ENCODE assay signal across 24 cellular contexts in the genomic region with DNA sequence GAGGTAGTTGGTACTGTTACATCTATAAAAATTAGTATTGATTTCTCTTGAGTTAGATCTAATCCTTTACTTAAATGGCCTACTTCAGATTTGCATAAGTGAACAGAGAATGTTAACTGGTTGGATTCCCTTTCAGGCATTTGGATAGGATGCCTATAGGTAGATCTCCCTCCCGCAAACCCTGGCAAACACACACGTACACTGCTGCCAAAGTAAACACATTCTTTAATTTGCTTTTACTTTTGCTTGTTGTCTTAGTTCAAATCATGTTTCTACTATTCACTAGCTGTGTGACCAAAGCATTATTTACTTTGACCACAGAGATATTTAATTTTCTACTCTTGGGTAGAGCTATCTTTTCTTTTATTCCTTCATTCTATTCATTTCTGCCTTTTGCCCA.
DNase-seq lines count a peak whose midpoint lies in the region; ATAC-seq and TF ChIP-seq lines count a peak whose summit lies in the region.
"Had no signal": no experiment of that assay in that cellular context is flagged by ENCODE, and none has a peak within 500 bp of the region (broad histone marks: within the 10 kb centered on the region; RNA-seq: fewer than 3 reads in every experiment).

No MANE protein-coding gene starts in this region.

- no peak overlapping the region for H3K4me3 ChIP-seq in right lobe of liver
- H3K4me3 ChIP-seq: A549, hepatocyte, Peyer's patch, sigmoid colon had no signal

- TF ChIP-seq CTCF in right lobe of liver (IDR thresholded peaks at IDR 0.05): no peak

- ATAC-seq in right lobe of liver (peak; percentile 62 to 92 (median 80)), HG02981 (IDR thresholded peaks at IDR 0.05; ENCODE audit: unreplicated experiment) (no peak)
- ATAC-seq: A549, esophagus mucosa, left ventricle myocardium superior, WTC11 had no signal

- no peaks in the 10 kb centered on the region for H3K36me3 ChIP-seq in right lobe of liver
- H3K36me3 ChIP-seq: brain microvascular endothelial cell, Peyer's patch, sigmoid colon had no signal

- peaks cover 0 to 10% (median 2%) of the 10 kb centered on the region in 4 donors for H3K4me1 ChIP-seq in right lobe of liver
- H3K4me1 ChIP-seq: A549, Peyer's patch, sigmoid colon had no signal

- 22% methylated on average over 2 of the region's 2 CpGs for WGBS in right lobe of liver (ENCODE audit: insufficient coverage, low coverage, low lambda C conversion rate, missing lambda C conversion rate)

- H3K9me3 ChIP-seq in right lobe of liver: peaks cover 0 to 2% (median 0%) of the 10 kb centered on the region in 4 donors
- H3K9me3 ChIP-seq: A549, Peyer's patch, sigmoid colon, SK-N-SH had no signal

- DNase-seq in NCI-H1092 treated with DMSO at 0.1 percent for 48 hours (lab: John Stamatoyannopoulos, UW): peak; percentile 62
- no peak for DNase-seq in NCI-H1092 (lab: John Stamatoyannopoulos, UW)
- DNase-seq in NCI-H1105 (lab: John Stamatoyannopoulos, UW): peak; percentile 18
- DNase-seq in NCI-H748 (lab: John Stamatoyannopoulos, UW; ENCODE audit: unreplicated experiment): peak; percentile 72
- no peak for DNase-seq in right lobe of liver
- DNase-seq in KG1 (lab: John Stamatoyannopoulos, UW): no peak
- DNase-seq in activated CD4-positive, alpha-beta T cell treated with anti-CD3 and anti-CD28 coated beads, Interleukin-2, amount 50 U/mL, for 4 hours: no peak
- DNase-seq: activated naive CD8-positive, alpha-beta T cell treated with anti-CD3 and anti-CD28 coated beads, Interleukin-2, amount 10 ng/mL, durations not matched to agents 7 days and 5 days; brain microvascular endothelial cell; effector memory CD4-positive, alpha-beta T cell; foreskin melanocyte; Kasumi-1; left ventricle myocardium superior; NCI-H2171 treated with DMSO at 0.1 percent for 48 hours; Peyer's patch; posterior cingulate gyrus; sigmoid colon; SK-N-SH; T-helper 2 cell had no signal

- intact Hi-C loops in right lobe of liver (cut with DNase I): no loop called here

- H3K27ac ChIP-seq in right lobe of liver: no peak overlapping the region
- H3K27ac ChIP-seq: A549, brain microvascular endothelial cell, hepatocyte, Peyer's patch, sigmoid colon had no signal

- H3K27me3 ChIP-seq in right lobe of liver: no peaks in the 10 kb centered on the region
- H3K27me3 ChIP-seq: brain microvascular endothelial cell, hepatocyte, Peyer's patch, sigmoid colon had no signal

- TF ChIP-seq POLR2A in right lobe of liver (IDR thresholded peaks at IDR 0.05): no peak

Comparison
In these comparisons a context has a peak if more than half of its experiments do, and no peak if none do; other contexts are left out.
1. DNase-seq: peak in NCI-H1092 treated with DMSO at 0.1 percent for 48 hours (single experiment), NCI-H1105 (single experiment) and NCI-H748 (single experiment); none in NCI-H1092 (single experiment), right lobe of liver (0 of 3), KG1 (single experiment) and activated CD4-positive, alpha-beta T cell treated with anti-CD3 and anti-CD28 coated beads, Interleukin-2, amount 50 U/mL, for 4 hours (0 of 2).